ENCODE assay signal across 21 cellular contexts in the genomic region with DNA sequence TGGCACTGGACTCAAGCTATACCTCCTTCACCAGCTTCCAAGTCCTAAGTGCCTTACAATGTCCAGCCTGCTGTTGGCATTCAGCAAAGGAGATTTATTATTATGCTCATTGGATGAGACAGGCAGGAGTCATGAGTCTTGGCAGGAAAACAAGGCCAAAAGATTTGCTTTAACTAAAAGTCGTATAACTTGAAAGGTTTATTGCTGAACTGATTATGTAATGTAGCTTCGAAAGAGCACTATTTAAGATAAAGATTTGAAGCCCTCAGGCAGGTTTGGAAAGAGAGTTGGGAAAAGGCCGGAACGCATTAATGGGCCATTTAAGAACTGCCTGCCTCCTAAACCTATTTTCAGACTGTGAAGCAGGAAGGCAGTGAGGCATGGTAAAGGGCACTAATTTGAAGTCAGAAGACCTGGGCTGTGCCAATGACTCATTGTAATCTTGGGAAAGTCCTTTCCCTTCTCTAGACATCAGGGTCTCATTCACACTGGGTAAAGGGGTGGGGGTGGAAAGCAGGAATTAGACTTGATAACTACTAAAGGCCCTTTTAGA.
"Had no signal": no experiment of that assay in that cellular context is flagged by ENCODE, and none has a peak within 500 bp of the region (broad histone marks: within the 10 kb centered on the region; RNA-seq: fewer than 3 reads in every experiment).

No MANE protein-coding gene starts in this region.

- H3K9me3 Mint-ChIP-seq: activated CD4-positive, alpha-beta T cell treated with anti-CD3 and anti-CD28 coated beads, Interleukin-2, amount 10 ng/mL, durations not matched to agents 24 days and 14 days had no signal

- H3K9ac ChIP-seq: parathyroid adenoma had no signal

- H3K27ac ChIP-seq: body of pancreas, coronary artery, esophagus squamous epithelium, lower lobe of right lung, parathyroid adenoma, right atrium auricular region, transverse colon had no signal

- H3K4me1 ChIP-seq: body of pancreas, esophagus squamous epithelium, lower lobe of right lung, parathyroid adenoma, right atrium auricular region, transverse colon had no signal

- H3K36me3 Mint-ChIP-seq: activated naive CD4-positive, alpha-beta T cell treated with anti-CD3 and anti-CD28 coated beads, Interleukin-2, amount 50 U/mL, for 72 hours had no signal

- H3K27me3 ChIP-seq: body of pancreas, esophagus squamous epithelium, right atrium auricular region, transverse colon had no signal

- DNase-seq: activated CD4-positive, alpha-beta T cell treated with anti-CD3 and anti-CD28 coated beads, Interleukin-2, amount 10 ng/mL, durations not matched to agents 24 days and 14 days; activated CD4-positive, CD25-positive, alpha-beta regulatory T cell; activated CD8-positive, alpha-beta memory T cell treated with anti-CD3 and anti-CD28 coated beads, Interleukin-2, amount 50 U/mL, for 48 hours; activated gamma-delta T cell; activated T-cell treated with anti-CD3 and anti-CD28 coated beads, Interleukin-2, amount 50 U/mL, for 72 hours; amniotic stem cell; body of pancreas; central memory CD4-positive, alpha-beta T cell; esophagus squamous epithelium; foreskin fibroblast; glutamatergic neuron; lower lobe of right lung; stimulated activated CD4-positive, alpha-beta T cell treated with anti-CD3 and anti-CD28 coated beads, Interleukin-4, amount 100 ng/mL, for 4 hours; stimulated activated CD8-positive, alpha-beta memory T cell treated with anti-CD3 and anti-CD28 coated beads, Interleukin-4, amount 100 ng/mL, for 48 hours; stimulated activated naive CD8-positive, alpha-beta T cell treated with anti-CD3 and anti-CD28 coated beads, Interleukin-15, Interleukin-2, amounts not matched to agents 100 U/mL and 50 U/mL, for 24 hours; T-helper 2 cell; transverse colon had no signal

- H3K36me3 ChIP-seq: esophagus squamous epithelium, lower lobe of right lung, right atrium auricular region, transverse colon had no signal

- H3K4me1 Mint-ChIP-seq: activated CD4-positive, alpha-beta T cell treated with anti-CD3 and anti-CD28 coated beads, Interleukin-2, amount 10 ng/mL, durations not matched to agents 24 days and 14 days had no signal

- H3K27ac Mint-ChIP-seq: activated CD4-positive, alpha-beta T cell treated with anti-CD3 and anti-CD28 coated beads, Interleukin-2, amount 10 ng/mL, durations not matched to agents 24 days and 14 days; activated naive CD4-positive, alpha-beta T cell treated with anti-CD3 and anti-CD28 coated beads, Interleukin-2, amount 50 U/mL, for 72 hours; activated T-cell treated with anti-CD3 and anti-CD28 coated beads, Interleukin-2, amount 50 U/mL, for 72 hours had no signal

- H3K79me2 ChIP-seq: parathyroid adenoma had no signal

- H3K4me3 Mint-ChIP-seq: activated CD4-positive, alpha-beta T cell treated with anti-CD3 and anti-CD28 coated beads, Interleukin-2, amount 10 ng/mL, durations not matched to agents 24 days and 14 days; activated T-cell treated with anti-CD3 and anti-CD28 coated beads, Interleukin-2, amount 50 U/mL, for 72 hours had no signal

- H3K27me3 Mint-ChIP-seq: activated CD4-positive, alpha-beta T cell treated with anti-CD3 and anti-CD28 coated beads, Interleukin-2, amount 10 ng/mL, durations not matched to agents 24 days and 14 days had no signal

- H3K4me3 ChIP-seq: body of pancreas, coronary artery, esophagus squamous epithelium, lower lobe of right lung, right atrium auricular region, transverse colon had no signal

- H2AFZ ChIP-seq: parathyroid adenoma had no signal

- H3K9me3 ChIP-seq: body of pancreas, esophagus squamous epithelium, lower lobe of right lung, transverse colon had no signal

- ATAC-seq: activated naive CD4-positive, alpha-beta T cell treated with anti-CD3 and anti-CD28 coated beads, Interleukin-2, amount 50 U/mL, for 72 hours; activated T-cell treated with anti-CD3 and anti-CD28 coated beads, Interleukin-2, amount 50 U/mL, for 72 hours; body of pancreas; lower lobe of right lung; stimulated activated naive CD8-positive, alpha-beta T cell treated with anti-CD3 and anti-CD28 coated beads, Interleukin-15, Interleukin-2, amounts not matched to agents 100 U/mL and 50 U/mL, for 24 hours had no signal
